ENCODE assay signal across 8 cellular contexts in genomic region chr1:23664837-23665795, GRCh38. TPM values are rescaled to one million over a fixed set of nuclear protein-coding genes. Genes with fewer than 3 reads are reported as not detected.
DNase-seq lines count a peak whose midpoint lies in the region; ATAC-seq lines count a peak whose summit lies in the region.

No MANE protein-coding gene starts in this region.

- H3K27ac Mint-ChIP-seq in activated CD8-positive, alpha-beta T cell treated with anti-CD3 and anti-CD28 coated beads, Interleukin-2, amount 10 ng/mL, durations not matched to agents 7 days and 5 days: peak overlapping the region; percentile 53

- H3K56ac ChIP-seq in mesendoderm (ENCODE audit: low read length): peak overlapping the region; percentile 53

- no peak overlapping the region for H3K23ac ChIP-seq in mesendoderm (ENCODE audit: low read length)

- H3K79me2 ChIP-seq in mesendoderm (ENCODE audit: control insufficient read depth, insufficient read depth, low read length): no peaks in the 10 kb centered on the region

- no peak overlapping the region for H4K8ac ChIP-seq in mesendoderm (ENCODE audit: low read depth, low read length)

- H2BK15ac ChIP-seq in mesendoderm (replicated peaks; ENCODE audit: low read depth): no peak overlapping the region

- peaks cover 12% of the 10 kb centered on the region for H3K4me1 Mint-ChIP-seq in activated CD8-positive, alpha-beta T cell treated with anti-CD3 and anti-CD28 coated beads, Interleukin-2, amount 10 ng/mL, durations not matched to agents 7 days and 5 days (ENCODE audit: low read depth)

- no peak overlapping the region for H3K4me3 Mint-ChIP-seq in activated CD8-positive, alpha-beta T cell treated with anti-CD3 and anti-CD28 coated beads, Interleukin-2, amount 10 ng/mL, durations not matched to agents 7 days and 5 days

- H3K4me1 ChIP-seq in mesendoderm (ENCODE audit: control insufficient read depth, low read depth, low read length): no peaks in the 10 kb centered on the region

- no peaks in the 10 kb centered on the region for H3K9me3 Mint-ChIP-seq in activated CD8-positive, alpha-beta T cell treated with anti-CD3 and anti-CD28 coated beads, Interleukin-2, amount 10 ng/mL, durations not matched to agents 7 days and 5 days (ENCODE audit: insufficient read depth)

- H3K4me3 ChIP-seq in mesendoderm (ENCODE audit: low read length): no peak overlapping the region

- H3K36me3 Mint-ChIP-seq in activated CD8-positive, alpha-beta T cell treated with anti-CD3 and anti-CD28 coated beads, Interleukin-2, amount 10 ng/mL, durations not matched to agents 7 days and 5 days (ENCODE audit: low read depth): no peaks in the 10 kb centered on the region

- H3K4ac ChIP-seq in mesendoderm (ENCODE audit: low read depth, low read length): no peak overlapping the region

- CTCF ChIA-PET in activated CD8-positive, alpha-beta T cell treated with anti-CD3 and anti-CD28 coated beads, Interleukin-2, amount 10 ng/mL, durations not matched to agents 7 days and 5 days (lab: Charles Lee): interaction anchor here (0.6 to 3.4 kb wide), 19 partner anchors 7 to 252 kb away, joined by 3 to 25 read pairs (median 5); partner anchors contain the start of gene RPL11

- H3K18ac ChIP-seq in mesendoderm (ENCODE audit: low read length): no peak overlapping the region

- H2AK5ac ChIP-seq in mesendoderm (ENCODE audit: low read length): peak overlapping the region; percentile 67

- ATAC-seq in activated CD8-positive, alpha-beta T cell treated with anti-CD3 and anti-CD28 coated beads, Interleukin-2, amount 10 ng/mL, durations not matched to agents 7 days and 5 days: peak; percentile 36
- no peak for ATAC-seq in GM21619 (IDR thresholded peaks at IDR 0.05; ENCODE audit: unreplicated experiment)

- H3K4me2 ChIP-seq in mesendoderm (ENCODE audit: low read length): no peak overlapping the region

- no peak overlapping the region for H3K9ac ChIP-seq in mesendoderm (ENCODE audit: low read length)

- no peak overlapping the region for H3K27ac ChIP-seq in mesendoderm (ENCODE audit: low read depth, low read length)

- no peak overlapping the region for H2BK5ac ChIP-seq in mesendoderm (ENCODE audit: low read length)

- H3K27me3 Mint-ChIP-seq in activated CD8-positive, alpha-beta T cell treated with anti-CD3 and anti-CD28 coated beads, Interleukin-2, amount 10 ng/mL, durations not matched to agents 7 days and 5 days (ENCODE audit: low read depth): no peaks in the 10 kb centered on the region

- DNase-seq in NOMO-1 treated with DMSO at 0.1 percent for 48 hours (lab: John Stamatoyannopoulos, UW; ENCODE audit: unreplicated experiment) (peak; percentile 30), NOMO-1 treated with dmso at 0.1 percent for 144 hours (lab: John Stamatoyannopoulos, UW; ENCODE audit: unreplicated experiment) (no peak), LHCN-M2 (ENCODE audit: low read depth) (peak; percentile 24), mesendoderm (peak; percentile 66)
- peak; percentile 39 for DNase-seq in activated CD8-positive, alpha-beta T cell treated with anti-CD3 and anti-CD28 coated beads, Interleukin-2, amount 10 ng/mL, durations not matched to agents 7 days and 5 days
- DNase-seq in stimulated activated CD4-positive, alpha-beta T cell treated with anti-CD3 and anti-CD28 coated beads, Interleukin-4, amount 100 ng/mL, for 1 hour: no peak
- no peak for DNase-seq in activated CD4-positive, CD25-positive, alpha-beta regulatory T cell treated with anti-CD3 and anti-CD28 coated beads, Interleukin-2, amount 50 U/mL, for 72 hours

- no peak overlapping the region for H2BK120ac ChIP-seq in mesendoderm (ENCODE audit: low read depth, low read length)

- H3K36me3 ChIP-seq in mesendoderm (ENCODE audit: control insufficient read depth, insufficient read depth, low read length): no peaks in the 10 kb centered on the region

- no CpG with 5 or more reads among the region's 11 CpGs for WGBS in mesendoderm (ENCODE audit: extremely low coverage, insufficient coverage, low lambda C conversion rate)

- POLR2A ChIA-PET in activated CD8-positive, alpha-beta T cell treated with anti-CD3 and anti-CD28 coated beads, Interleukin-2, amount 10 ng/mL, durations not matched to agents 7 days and 5 days (lab: Charles Lee): no interaction called here

- no peak overlapping the region for H4K5ac ChIP-seq in mesendoderm (ENCODE audit: low read length)

- no peaks in the 10 kb centered on the region for H3K27me3 ChIP-seq in mesendoderm (ENCODE audit: insufficient read depth, low read length, poor library complexity)

- no peaks in the 10 kb centered on the region for H3K79me1 ChIP-seq in mesendoderm (ENCODE audit: low read length)

RNA-seq across cellular contexts. Expression of gene RPL11, which starts 26.5 kb away (rescaled TPM):
- 700 and 757 TPM in 2 replicates for total RNA-seq in LHCN-M2 (2014; rRNA removed)
- polyA plus RNA-seq in LHCN-M2 (2012): 2,123 TPM
- 1,000 to 10,000 TPM; 1,096 to 1,128 TPM for total RNA-seq in activated CD8-positive, alpha-beta T cell treated with anti-CD3 and anti-CD28 coated beads, Interleukin-2, amount 10 ng/mL, durations not matched to agents 7 days and 5 days
- 2,959 TPM for polyA plus RNA-seq in mesendoderm (2013, experiment 1 of 2)
- polyA plus RNA-seq in mesendoderm (2013, experiment 2 of 2): 2,925 TPM

Comparison
In these comparisons a context has a peak if more than half of its experiments do, and no peak if none do; other contexts are left out.
1. DNase-seq: peak in NOMO-1 treated with DMSO at 0.1 percent for 48 hours (single experiment), LHCN-M2 (single experiment), activated CD8-positive, alpha-beta T cell treated with anti-CD3 and anti-CD28 coated beads, Interleukin-2, amount 10 ng/mL, durations not matched to agents 7 days and 5 days (single experiment) and mesendoderm (single experiment); none in NOMO-1 treated with dmso at 0.1 percent for 144 hours (single experiment), stimulated activated CD4-positive, alpha-beta T cell treated with anti-CD3 and anti-CD28 coated beads, Interleukin-4, amount 100 ng/mL, for 1 hour (single experiment) and activated CD4-positive, CD25-positive, alpha-beta regulatory T cell treated with anti-CD3 and anti-CD28 coated beads, Interleukin-2, amount 50 U/mL, for 72 hours (single experiment).